In the genomic region with DNA sequence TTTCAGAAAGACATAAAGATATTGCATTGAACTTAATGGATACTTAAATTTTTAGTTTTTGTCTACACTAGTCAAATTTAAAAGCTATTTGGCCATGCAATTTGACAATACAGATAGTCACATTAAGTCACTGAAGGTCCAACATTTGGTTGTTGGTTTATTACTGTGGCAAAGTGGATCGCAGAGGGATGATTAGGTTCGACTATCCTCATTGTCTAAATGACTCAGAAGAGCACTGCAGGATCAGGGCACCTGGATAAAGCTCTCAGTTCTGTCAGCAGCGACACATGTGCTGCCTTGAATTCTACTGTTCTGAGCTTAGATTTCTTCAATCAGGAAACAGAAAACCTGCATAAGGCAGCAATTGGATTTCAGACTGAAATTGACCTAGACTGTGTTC, we compare ENCODE assay signal across 1 cellular context.
TF ChIP-seq lines count a peak whose summit lies in the region.

No MANE protein-coding gene starts in this region.

TF ChIP-seq in K562, 482 proteins besides CTCF, POLR2A, EP300 and RAD21 (continued from another document):
- TF ChIP-seq POLR2AphosphoS5 (IDR thresholded peaks at IDR 0.05; ENCODE audit: control insufficient read depth, insufficient read depth, low read depth, low read length) (no peak), HNRNPK (IDR thresholded peaks at IDR 0.05; ENCODE audit: low read depth, low read length, poor library complexity, severe bottlenecking) (no peak), TGIF2 (CRISPR knock-in tag; IDR thresholded peaks at IDR 0.05) (no peak)
